Comparison of ENCODE assay signal across 2 cellular contexts in genomic region chr2:141728886-141729285, GRCh38.
TF ChIP-seq lines count a peak whose summit lies in the region.

No MANE protein-coding gene starts in this region.

TF ChIP-seq in SK-N-SH, 30 proteins besides CTCF, POLR2A, EP300 and RAD21 (continued from another document):
- no peak for TF ChIP-seq PBX3 (IDR thresholded peaks at IDR 0.05)
- TF ChIP-seq RFX5 (IDR thresholded peaks at IDR 0.05; ENCODE audit: low read length) = no peak

TF ChIP-seq in SK-N-SH treated with all-trans-retinoic acid at 6 μM for 48 hours, 23 proteins besides CTCF, POLR2A, EP300 and RAD21 (continued from another document):
- TF ChIP-seq POU6F1 (CRISPR knock-in tag; IDR thresholded peaks at IDR 0.05; ENCODE audit: borderline replicate concordance, low read depth) (no peak), TCF4 (CRISPR knock-in tag; IDR thresholded peaks at IDR 0.05; ENCODE audit: borderline replicate concordance) (no peak), TOX (CRISPR knock-in tag; IDR thresholded peaks at IDR 0.05; ENCODE audit: borderline replicate concordance) (no peak), GLIS3 (CRISPR knock-in tag; IDR thresholded peaks at IDR 0.05) (no peak), SNAI2 (CRISPR knock-in tag; IDR thresholded peaks at IDR 0.05) (no peak), BACH2 (CRISPR knock-in tag; IDR thresholded peaks at IDR 0.05; ENCODE audit: borderline replicate concordance) (no peak), OSR1 (CRISPR knock-in tag; IDR thresholded peaks at IDR 0.05) (no peak), ZFP30 (CRISPR knock-in tag; IDR thresholded peaks at IDR 0.05) (no peak), ZNF565 (CRISPR knock-in tag; conservative IDR thresholded peaks at IDR 0.05; ENCODE audit: low read depth) (no peak)
- TF ChIP-seq, protein P1, sequence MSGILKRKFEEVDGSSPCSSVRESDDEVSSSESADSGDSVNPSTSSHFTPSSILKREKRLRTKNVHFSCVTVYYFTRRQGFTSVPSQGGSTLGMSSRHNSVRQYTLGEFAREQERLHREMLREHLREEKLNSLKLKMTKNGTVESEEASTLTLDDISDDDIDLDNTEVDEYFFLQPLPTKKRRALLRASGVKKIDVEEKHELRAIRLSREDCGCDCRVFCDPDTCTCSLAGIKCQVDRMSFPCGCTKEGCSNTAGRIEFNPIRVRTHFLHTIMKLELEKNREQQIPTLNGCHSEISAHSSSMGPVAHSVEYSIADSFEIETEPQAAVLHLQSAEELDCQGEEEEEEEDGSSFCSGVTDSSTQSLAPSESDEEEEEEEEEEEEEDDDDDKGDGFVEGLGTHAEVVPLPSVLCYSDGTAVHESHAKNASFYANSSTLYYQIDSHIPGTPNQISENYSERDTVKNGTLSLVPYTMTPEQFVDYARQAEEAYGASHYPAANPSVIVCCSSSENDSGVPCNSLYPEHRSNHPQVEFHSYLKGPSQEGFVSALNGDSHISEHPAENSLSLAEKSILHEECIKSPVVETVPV (CRISPR knock-in tag; IDR thresholded peaks at IDR 0.05) = no peak
